In the genomic region with DNA sequence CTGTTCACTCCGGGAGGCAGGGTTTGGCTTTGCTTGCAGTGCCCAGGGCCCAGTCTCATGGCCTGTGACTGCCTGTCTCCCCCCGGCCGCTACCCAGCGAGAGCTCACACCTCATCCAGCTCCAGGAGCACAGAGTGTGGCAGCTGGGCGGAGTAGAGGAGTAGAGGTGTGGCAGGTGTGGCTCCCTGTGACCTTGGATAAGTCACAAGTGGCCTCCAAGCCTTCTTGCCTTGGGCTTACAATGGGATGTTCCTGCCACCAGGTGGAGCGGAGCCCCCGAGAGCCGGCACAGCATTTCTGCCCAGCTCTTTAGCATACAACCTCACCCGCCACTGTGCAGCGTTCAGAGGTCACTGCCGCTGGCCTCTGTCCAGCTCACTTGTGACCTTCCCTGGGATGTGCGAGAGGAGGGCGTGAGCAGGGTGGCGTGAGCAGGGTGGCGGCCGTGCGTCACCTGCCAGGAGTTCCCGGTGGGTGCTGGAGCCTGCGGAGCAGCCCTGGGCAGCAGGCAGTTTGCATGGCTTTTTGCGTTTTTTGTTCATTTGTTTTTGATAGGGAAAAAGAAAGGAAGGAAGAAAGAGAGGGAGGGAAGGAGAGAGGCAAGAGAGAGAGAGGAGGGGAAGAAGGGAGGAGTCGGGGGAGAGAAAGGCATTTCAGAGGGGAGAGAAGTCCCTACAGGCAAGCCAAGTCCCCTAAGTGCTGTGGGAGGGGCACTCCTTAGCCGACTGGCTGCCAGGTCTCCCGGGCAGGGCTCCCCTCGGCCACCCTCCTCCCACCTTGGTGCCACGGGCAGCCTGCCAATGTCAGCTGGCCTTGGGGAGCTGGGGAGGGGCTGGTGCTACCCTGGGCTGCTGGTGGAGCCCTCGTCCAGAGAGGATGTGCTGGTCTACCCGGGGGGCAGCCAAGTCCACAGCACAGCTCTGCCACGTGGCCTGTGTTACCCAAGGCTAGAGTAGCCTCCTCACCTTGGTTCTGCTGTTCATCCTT, we compare ENCODE assay signal across 10 cellular contexts. TPM values are rescaled to one million over a fixed set of nuclear protein-coding genes. Genes with fewer than 3 reads are reported as not detected.
DNase-seq lines count a peak whose midpoint lies in the region; ATAC-seq and TF ChIP-seq lines count a peak whose summit lies in the region.
"Had no signal": no experiment of that assay in that cellular context is flagged by ENCODE, and none has a peak within 500 bp of the region (broad histone marks: within the 10 kb centered on the region; RNA-seq: fewer than 3 reads in every experiment).

No MANE protein-coding gene starts in this region.

- no peaks in the 10 kb centered on the region for H3K79me2 ChIP-seq in mesendoderm (ENCODE audit: control insufficient read depth, insufficient read depth, low read length)

- H4K5ac ChIP-seq in mesendoderm (ENCODE audit: low read length) = no peak overlapping the region

- H3K18ac ChIP-seq in mesendoderm (ENCODE audit: low read length) = no peak overlapping the region

- H3K79me1 ChIP-seq in mesendoderm (ENCODE audit: low read length) = no peaks in the 10 kb centered on the region

- no peak overlapping the region for H3K4ac ChIP-seq in mesendoderm (ENCODE audit: low read depth, low read length)

- H4K8ac ChIP-seq in mesendoderm (ENCODE audit: low read depth, low read length) = no peak overlapping the region

- H3K4me2 ChIP-seq in mesendoderm (ENCODE audit: low read length) = no peak overlapping the region

- no peak overlapping the region for H3K56ac ChIP-seq in mesendoderm (ENCODE audit: low read length)

- no peak overlapping the region for H3K23ac ChIP-seq in mesendoderm (ENCODE audit: low read length)

- no peaks in the 10 kb centered on the region for H3K27me3 ChIP-seq in mesendoderm (ENCODE audit: insufficient read depth, low read length, poor library complexity)

- H3K4me3 ChIP-seq in AG10803 (ENCODE audit: low read length) = no peak overlapping the region
- H3K4me3 ChIP-seq in mesendoderm (ENCODE audit: low read length) = no peak overlapping the region

- no peak overlapping the region for H2BK120ac ChIP-seq in mesendoderm (ENCODE audit: low read depth, low read length)

- no peak overlapping the region for H2BK15ac ChIP-seq in mesendoderm (replicated peaks; ENCODE audit: low read depth)

- WGBS in mesendoderm (ENCODE audit: extremely low coverage, insufficient coverage, low lambda C conversion rate) = no CpG with 5 or more reads among the region's 28 CpGs

- no peak overlapping the region for H3K9ac ChIP-seq in mesendoderm (ENCODE audit: low read length)

- no peak for ATAC-seq in GM21447 (IDR thresholded peaks at IDR 0.05; ENCODE audit: unreplicated experiment)
- ATAC-seq: activated T-cell treated with anti-CD3 and anti-CD28 coated beads, Interleukin-2, amount 50 U/mL, for 72 hours had no signal

- no peak overlapping the region for H3K27ac ChIP-seq in mesendoderm (ENCODE audit: low read depth, low read length)

- TF ChIP-seq CTCF in AG10803 (conservative IDR thresholded peaks at IDR 0.05; ENCODE audit: low read length) = peak; percentile 27; the same call in 1 of the 2 replicates

- H2BK5ac ChIP-seq in mesendoderm (ENCODE audit: low read length) = no peak overlapping the region

- DNase-seq in AG10803 (ENCODE audit: low read depth) = no peak
- peak; percentile 79 for DNase-seq in HuH-7.5 (ENCODE audit: low spot score)
- DNase-seq in dermis microvascular lymphatic vessel endothelial cell (ENCODE audit: low read depth in 2 of 2) = peak; percentile 45 to 53
- peak; percentile 49 for DNase-seq in mesendoderm
- DNase-seq in occipital lobe (lab: John Stamatoyannopoulos, UW) = no peak
- no peak for DNase-seq in NCI-H226
- DNase-seq in NCI-H2107 treated with DMSO at 0.1 percent for 48 hours (lab: John Stamatoyannopoulos, UW; ENCODE audit: unreplicated experiment) = no peak
- DNase-seq: activated T-cell treated with anti-CD3 and anti-CD28 coated beads, Interleukin-2, amount 50 U/mL, for 72 hours had no signal

- H2AK5ac ChIP-seq in mesendoderm (ENCODE audit: low read length) = no peak overlapping the region

- peaks cover 3% of the 10 kb centered on the region for H3K4me1 ChIP-seq in mesendoderm (ENCODE audit: control insufficient read depth, low read depth, low read length)

- H3K36me3 ChIP-seq in mesendoderm (ENCODE audit: control insufficient read depth, insufficient read depth, low read length) = no peaks in the 10 kb centered on the region

RNA-seq across cellular contexts. Expression of gene CRYAA, which starts 42.6 kb away (rescaled TPM):
- total RNA-seq in dermis microvascular lymphatic vessel endothelial cell (not detected in 2 replicates), occipital lobe (not detected)
- polyA plus RNA-seq in mesendoderm (2013, experiment 1 of 2) = not detected
- polyA plus RNA-seq in mesendoderm (2013, experiment 2 of 2) = not detected
- total RNA-seq: activated T-cell treated with anti-CD3 and anti-CD28 coated beads, Interleukin-2, amount 50 U/mL, for 72 hours; frontal cortex had no signal

Comparison
In these comparisons a context has a peak if more than half of its experiments do, and no peak if none do; other contexts are left out.
1. DNase-seq: peak in HuH-7.5 (single experiment), dermis microvascular lymphatic vessel endothelial cell (2 of 2) and mesendoderm (single experiment); none in AG10803 (single experiment), occipital lobe (single experiment), NCI-H226 (single experiment) and NCI-H2107 treated with DMSO at 0.1 percent for 48 hours (single experiment).